9 cellular contexts compared by ENCODE assay signal in genomic region chr4:7194251-7195137, GRCh38. TPM values are rescaled to one million over a fixed set of nuclear protein-coding genes. Genes with fewer than 3 reads are reported as not detected.
A peak's percentile ranks its signal among the peaks of the same experiment; 100 is the strongest.
DNase-seq lines count a peak whose midpoint lies in the region; ATAC-seq, FAIRE-seq and TF ChIP-seq lines count a peak whose summit lies in the region.
"Had no signal": no experiment of that assay in that cellular context is flagged by ENCODE, and none has a peak within 500 bp of the region (broad histone marks: within the 10 kb centered on the region; RNA-seq: fewer than 3 reads in every experiment).

No MANE protein-coding gene starts in this region.

- TF ChIP-seq EP300 in HepG2 (IDR thresholded peaks at IDR 0.05; ENCODE audit: low read depth in 2 of 2, low read length in 2 of 2) (no peak), HepG2 (CRISPR knock-in tag; IDR thresholded peaks at IDR 0.05; ENCODE audit: borderline replicate concordance) (no peak)

- no peak overlapping the region for H3K4me3 Mint-ChIP-seq in Caco-2 (ENCODE audit: unreplicated experiment)
- peak overlapping the region; percentile 84 for H3K4me3 Mint-ChIP-seq in type B pancreatic cell

- no peak for FAIRE-seq in HepG2 (lab: Jason Lieb, UNC)
- FAIRE-seq: endometrium had no signal

- 0 out of 2 replicates have a peak, but pooled peaks cover 2% of the 10 kb centered on the region for H4K20me1 ChIP-seq in HepG2 (ENCODE audit: insufficient read depth, low read length)

- intact Hi-C loops in Caco-2 (cut with micrococcal nuclease; ENCODE audit: unreplicated experiment) = loop anchor here (5.0 kb wide), 1 partner anchor 523 kb away; no protein-coding TSS in a partner anchor
- intact Hi-C loops in adrenal gland (cut with DNase I) = loop anchor here (5.0 kb wide), 4 partner anchors 103 to 528 kb away; no protein-coding TSS in a partner anchor
- intact Hi-C loops in HepG2 (cut with micrococcal nuclease; ENCODE audit: unreplicated experiment) = loop anchor here (10.0 kb wide), 1 partner anchor 140 kb away; no protein-coding TSS in a partner anchor
- intact Hi-C loops in colonic mucosa (cut with DNase I) = loop anchor here (10.0 kb wide), 1 partner anchor 270 kb away; no protein-coding TSS in a partner anchor

- H3K9ac ChIP-seq in HepG2 (ENCODE audit: insufficient read depth, low read depth, low read length) = no peak overlapping the region
- H3K9ac ChIP-seq in colonic mucosa (ENCODE audit: low read depth in 2 of 2, low read length in 2 of 2) = peak overlapping the region in 1 of 2 donors; percentile 12

- POLR2A ChIA-PET in Caco-2 (lab: Charles Lee) (no interaction called here), HepG2 (lab: Yijun Ruan, JAX) (no interaction called here)

- H3K79me2 ChIP-seq in HepG2 (ENCODE audit: insufficient read depth, low read length) = no peaks in the 10 kb centered on the region

- H3K4me1 Mint-ChIP-seq in Caco-2 (ENCODE audit: low read depth, unreplicated experiment) = peaks cover 14% of the 10 kb centered on the region
- H3K4me1 Mint-ChIP-seq in type B pancreatic cell (ENCODE audit: unreplicated experiment) = peaks cover 26% of the 10 kb centered on the region

- no peak for TF ChIP-seq POLR2A in adrenal gland (IDR thresholded peaks at IDR 0.05)
- no peak for TF ChIP-seq POLR2A in HepG2 (IDR thresholded peaks at IDR 0.05; ENCODE audit: insufficient read depth in 1 of 2, low read depth in 2 of 2, low read length in 2 of 2)

- no peak for TF ChIP-seq RAD21 in HepG2 (CRISPR knock-in tag; IDR thresholded peaks at IDR 0.05)

- in situ Hi-C loops in HepG2 (cut with HindIII; ENCODE audit: extremely low pct_ligation_motif_present, low pct_unique_long_range_greater_than_20kb) = loop anchor here (5.0 to 10.0 kb wide), 3 partner anchors 98 to 530 kb away; no protein-coding TSS in a partner anchor

- CTCF ChIA-PET in Caco-2 (lab: Charles Lee) (interaction anchor here (0.6 to 1.7 kb wide), 5 partner anchors 102 to 750 kb away, joined by 3 to 6 read pairs (median 5); no protein-coding TSS in a partner anchor), HepG2 (lab: Yijun Ruan, JAX; ENCODE audit: low intra/inter-chr PET ratio, low total read pairs) (interaction anchor here (0.8 kb wide), 1 partner anchor 102 kb away, joined by 3 read pairs; no protein-coding TSS in a partner anchor)

- H3K27me3 Mint-ChIP-seq in Caco-2 (ENCODE audit: insufficient read depth, unreplicated experiment) = no peaks in the 10 kb centered on the region
- H3K27me3 Mint-ChIP-seq in type B pancreatic cell = peaks cover 34% of the 10 kb centered on the region

- 49 to 52% (median 50%) methylated on average over 3 to 6 of the region's 6 CpGs for WGBS in adrenal gland, 4 donors
- WGBS in HepG2 (ENCODE audit: low lambda C conversion rate) = 13% methylated on average over 6 of the region's 6 CpGs

- H3K27ac Mint-ChIP-seq in Caco-2 (ENCODE audit: unreplicated experiment) (no peak overlapping the region), type B pancreatic cell (peak overlapping the region; percentile 26)

- TF ChIP-seq CTCF in Caco-2 (IDR thresholded peaks at IDR 0.05; ENCODE audit: insufficient read depth in 1 of 2, low read depth in 1 of 2, low read length in 1 of 2, severe bottlenecking in 1 of 2, unreplicated experiment in 1 of 2) (peak; percentile 38 to 50), LNCaP clone FGC (IDR thresholded peaks at IDR 0.05; ENCODE audit: control insufficient read depth, extremely low read depth, insufficient read depth) (peak; percentile 35), adrenal gland (IDR thresholded peaks at IDR 0.05) (peak in 4 of 6 experiments; percentile 10 to 18 (median 15)), HepG2 (CRISPR knock-in tag; IDR thresholded peaks at IDR 0.05) (peak; percentile 63), type B pancreatic cell (conservative IDR thresholded peaks at IDR 0.05) (peak; percentile 63), colonic mucosa (IDR thresholded peaks at IDR 0.05) (no peak)

- H3K9me3 ChIP-seq in Caco-2 (no peaks in the 10 kb centered on the region), adrenal gland (replicated peaks in 1 of 3) (no peaks in the 10 kb centered on the region), HepG2 (ENCODE audit: low read length) (no peaks in the 10 kb centered on the region), colonic mucosa (no peaks in the 10 kb centered on the region)

- H3K4me3 ChIP-seq in Caco-2 (ENCODE audit: low read depth, low read length) (no peak overlapping the region), LNCaP clone FGC (ENCODE audit: low read depth, low read length) (no peak overlapping the region), adrenal gland (no peak overlapping the region), HepG2 (replicated peaks in 1 of 3; ENCODE audit: insufficient read depth in 1 of 3, low read depth in 2 of 3, low read length in 3 of 3) (no peak overlapping the region), colonic mucosa (no peak overlapping the region)

- no peak overlapping the region for H3K4me2 ChIP-seq in HepG2 (ENCODE audit: low read depth, low read length)

- no peak overlapping the region for H2AFZ ChIP-seq in HepG2 (ENCODE audit: low read length)

- H3K27ac ChIP-seq in adrenal gland (no peak overlapping the region), HepG2 (ENCODE audit: extremely low read length, insufficient read depth, low read length) (no peak overlapping the region), colonic mucosa (no peak overlapping the region)

- H3K27me3 ChIP-seq in Caco-2 (replicated peaks; ENCODE audit: control insufficient read depth, insufficient read depth, low read length) (no peaks in the 10 kb centered on the region), adrenal gland (peaks cover 23% of the 10 kb centered on the region), HepG2 (ENCODE audit: control insufficient read depth in 1 of 2, insufficient read depth in 2 of 2, low read length in 2 of 2) (peaks cover 7 to 85% of the 10 kb centered on the region in 2 experiments; a peak in 4 of 5 replicates), colonic mucosa (peaks cover 13% of the 10 kb centered on the region)

- DNase-seq in Caco-2 = peak in 1 of 2 experiments; percentile 45
- DNase-seq in LNCaP clone FGC (ENCODE audit: low read depth) = no peak
- no peak for DNase-seq in adrenal gland
- DNase-seq in HepG2 (ENCODE audit: low spot score) = no peak
- DNase-seq in type B pancreatic cell (ENCODE audit: extremely low spot score, unreplicated experiment) = peak; percentile 62
- DNase-seq in activated gamma-delta T cell (lab: John Stamatoyannopoulos, UW) = no peak
- no peak for DNase-seq in colonic mucosa

- H3K36me3 ChIP-seq in Caco-2 (ENCODE audit: control insufficient read depth, insufficient read depth, low read length) = no peaks in the 10 kb centered on the region
- no peaks in the 10 kb centered on the region for H3K36me3 ChIP-seq in adrenal gland (replicated peaks in 1 of 2)
- no peaks in the 10 kb centered on the region for H3K36me3 ChIP-seq in HepG2 (replicated peaks in 1 of 2; ENCODE audit: control insufficient read depth in 1 of 2, insufficient read depth in 2 of 2, low read length in 2 of 2)
- no peaks in the 10 kb centered on the region for H3K36me3 ChIP-seq in colonic mucosa

- BruUV-seq in Caco-2 (replicated peaks; lab: Mats Ljungman, UMichigan) (no TSS peak), HepG2 (replicated peaks; lab: Mats Ljungman, UMichigan) (no TSS peak)

- H3K9me3 Mint-ChIP-seq in Caco-2 (ENCODE audit: unreplicated experiment) = no peaks in the 10 kb centered on the region
- H3K9me3 Mint-ChIP-seq in type B pancreatic cell = no peaks in the 10 kb centered on the region

- H3K4me1 ChIP-seq in Caco-2 (peaks cover 3% of the 10 kb centered on the region; the same call in 1 of the 2 replicates), adrenal gland (replicated peaks in 1 of 2) (no peaks in the 10 kb centered on the region), HepG2 (ENCODE audit: insufficient read depth, low read length) (no peaks in the 10 kb centered on the region), colonic mucosa (no peaks in the 10 kb centered on the region)

- ATAC-seq in HepG2 (peak; percentile 28; the same call in 1 of the 3 replicates), HG03095 (IDR thresholded peaks at IDR 0.05; ENCODE audit: unreplicated experiment) (no peak)

- H3K36me3 Mint-ChIP-seq in Caco-2 (ENCODE audit: insufficient read depth, unreplicated experiment) (no peaks in the 10 kb centered on the region), type B pancreatic cell (no peaks in the 10 kb centered on the region)

TF ChIP-seq in HepG2, 621 proteins besides CTCF, POLR2A, EP300 and RAD21:
- TF ChIP-seq STAG1 (CRISPR knock-in tag; IDR thresholded peaks at IDR 0.05) = 0 out of 2 replicates have a peak, but pooled peaks have one; percentile 9
- no peak for TF ChIP-seq DNMT3B (CRISPR knock-in tag; conservative IDR thresholded peaks at IDR 0.05)

RNA-seq across cellular contexts. Expression of gene SORCS2, which starts 2.2 kb away (rescaled TPM):
- total RNA-seq in Caco-2 (2022) = 1.6 and 2.1 TPM in 2 replicates
- 10 to 100 TPM in 1 of 8 donors, 1 to 10 TPM in 7; 1.1 to 15.5 (median 1.9) TPM for total RNA-seq in adrenal gland
- polyA plus RNA-seq in adrenal gland = 1 to 10 TPM in 2 of 3 donors, under 1 TPM in 1; 0.67 to 1.3 (median 1.3) TPM
- total RNA-seq in HepG2 (2016; rRNA removed; fragmentation: Illumina TruSeq; extraction: Trizol) = 0.66 and 1.0 TPM in 2 replicates
- total RNA-seq in HepG2 (2016; cell fraction: cytosol; rRNA removed; fragmentation: Illumina TruSeq; extraction: Trizol; ENCODE audit: low read depth) = 0.09 and 0.10 TPM in 2 replicates
- total RNA-seq in HepG2 (2016; cell fraction: insoluble cytoplasmic fraction; rRNA removed; fragmentation: Illumina TruSeq; extraction: Trizol) = 0.46 and 0.71 TPM in 2 replicates
- total RNA-seq in HepG2 (2016; cell fraction: membrane; rRNA removed; fragmentation: Illumina TruSeq; extraction: Trizol) = 0.43 and 0.55 TPM in 2 replicates
- 1.9 and 2.0 TPM in 2 replicates for total RNA-seq in HepG2 (2016; cell fraction: nucleus; rRNA removed; fragmentation: Illumina TruSeq; extraction: Trizol)
- 0.82 and 2.6 TPM in 2 replicates for polyA plus RNA-seq in HepG2 (2011; rRNA removed)
- polyA plus RNA-seq in HepG2 (2011; cell fraction: cytosol; rRNA removed) = 0.35 and 0.82 TPM in 2 replicates
- polyA plus RNA-seq in HepG2 (2011; cell fraction: nucleus; rRNA removed) = 10.2 and 19.2 TPM in 2 replicates
- polyA plus RNA-seq in HepG2 (2012) = 3.3 and 4.5 TPM in 2 replicates
- 0.06 and 0.07 TPM in 2 replicates for polyA plus RNA-seq in HepG2 (2016; cell fraction: cytosol; fragmentation: Illumina TruSeq; extraction: Trizol; ENCODE audit: low read depth)
- polyA plus RNA-seq in HepG2 (2016; cell fraction: insoluble cytoplasmic fraction; fragmentation: Illumina TruSeq; extraction: Trizol; ENCODE audit: low read depth) = 0.38 and 1.0 TPM in 2 replicates
- polyA plus RNA-seq in HepG2 (2016; cell fraction: membrane; fragmentation: Illumina TruSeq; extraction: Trizol; ENCODE audit: low read depth) = 0.13 and 0.14 TPM in 2 replicates
- polyA plus RNA-seq in HepG2 (2016; cell fraction: nucleus; fragmentation: Illumina TruSeq; extraction: Trizol; ENCODE audit: insufficient read depth, low read depth) = 2.4 and 2.8 TPM in 2 replicates
- polyA minus RNA-seq in HepG2 (2011; rRNA and poly(A)+ RNA removed; ENCODE audit: low replicate concordance) = 1.1 and 3.6 TPM in 2 replicates
- polyA minus RNA-seq in HepG2 (2011; cell fraction: cytosol; rRNA and poly(A)+ RNA removed) = 0.62 and 0.99 TPM in 2 replicates
- 1.0 and 2.5 TPM in 2 replicates for polyA minus RNA-seq in HepG2 (2011; cell fraction: nucleus; rRNA and poly(A)+ RNA removed)
- 13.4 and 24.0 TPM in 2 replicates for total RNA-seq in type B pancreatic cell (ENCODE audit: low replicate concordance)
- total RNA-seq in colonic mucosa = under 1 TPM; 0.54 to 0.74 TPM
